ENCODE assay signal across 5 cellular contexts in genomic region chr12:53598971-53599370, GRCh38. TPM values are rescaled to one million over a fixed set of nuclear protein-coding genes. Genes with fewer than 3 reads are reported as not detected.
A peak's percentile ranks its signal among the peaks of the same experiment; 100 is the strongest.
DNase-seq lines count a peak whose midpoint lies in the region; ATAC-seq, FAIRE-seq and TF ChIP-seq lines count a peak whose summit lies in the region.
"Not testable (repeated sequence)": the region's sequence is repeated elsewhere in the genome, so short reads cannot be mapped to it uniquely, and the experiment has no call there.

No MANE protein-coding gene starts in this region.

- CTCF ChIA-PET in HEK293 (lab: Yijun Ruan, JAX); HepG2 (lab: Yijun Ruan, JAX; ENCODE audit: low intra/inter-chr PET ratio, low total read pairs): not testable (repeated sequence)

- peaks cover 31% of the 10 kb centered on the region for H3K4me1 Mint-ChIP-seq in osteocyte (ENCODE audit: unreplicated experiment)

- H3K9ac ChIP-seq in HepG2 (ENCODE audit: insufficient read depth, low read depth, low read length), result not testable (repeated sequence)

- DNase-seq in dorsolateral prefrontal cortex; HepG2 (ENCODE audit: low spot score); osteocyte (ENCODE audit: extremely low spot score, unreplicated experiment): not testable (repeated sequence)

- intact Hi-C loops in dorsolateral prefrontal cortex (cut with DNase I), result loop anchor here in 1 of 2 donors (5.0 kb wide), 1 partner anchor 57 kb away; no protein-coding TSS in a partner anchor
- intact Hi-C loops in HepG2 (cut with micrococcal nuclease; ENCODE audit: unreplicated experiment), result not testable (repeated sequence)

- H3K27me3 ChIP-seq in dorsolateral prefrontal cortex; HepG2 (ENCODE audit: control insufficient read depth in 1 of 2, insufficient read depth in 2 of 2, low read length in 2 of 2): not testable (repeated sequence)

- not testable (repeated sequence) for H3K9me3 Mint-ChIP-seq in osteocyte (ENCODE audit: unreplicated experiment)

- not testable (repeated sequence) for TF ChIP-seq POLR2A in HepG2 (IDR thresholded peaks at IDR 0.05; ENCODE audit: insufficient read depth in 1 of 2, low read depth in 2 of 2, low read length in 2 of 2)

- not testable (repeated sequence) for H3K4me2 ChIP-seq in HepG2 (ENCODE audit: low read depth, low read length)

- H3K79me2 ChIP-seq in HepG2 (ENCODE audit: insufficient read depth, low read length), result not testable (repeated sequence)

- not testable (repeated sequence) for H3K36me3 ChIP-seq in HEK293 (ENCODE audit: control insufficient read depth in 2 of 2, insufficient read depth in 1 of 2, low read length in 2 of 2)
- H3K36me3 ChIP-seq in HepG2 (replicated peaks in 1 of 2; ENCODE audit: control insufficient read depth in 1 of 2, insufficient read depth in 2 of 2, low read length in 2 of 2), result peaks cover 0 to 13% of the 10 kb centered on the region in 2 experiments; a peak in 2 of 5 replicates

- not testable (repeated sequence) for FAIRE-seq in HepG2 (lab: Jason Lieb, UNC)

- 100% methylated on average over 2 of the region's 2 CpGs for WGBS in HepG2 (ENCODE audit: low lambda C conversion rate)

- H4K20me1 ChIP-seq in HepG2 (ENCODE audit: insufficient read depth, low read length), result not testable (repeated sequence)

- H3K27ac Mint-ChIP-seq in osteocyte (ENCODE audit: unreplicated experiment), result peak overlapping the region; percentile 88

- ATAC-seq in HepG2, result not testable (repeated sequence)

- not testable (repeated sequence) for H3K27me3 Mint-ChIP-seq in osteocyte (ENCODE audit: unreplicated experiment)

- POLR2A ChIA-PET in HEK293 (lab: Yijun Ruan, JAX), result interaction anchor here (0.6 kb wide), 1 partner anchor 12 kb away, joined by 3 read pairs; no protein-coding TSS in a partner anchor
- POLR2A ChIA-PET in HepG2 (lab: Yijun Ruan, JAX), result not testable (repeated sequence)

- not testable (repeated sequence) for H3K9me3 ChIP-seq in HEK293 (ENCODE audit: control insufficient read depth, insufficient read depth, low read depth, low read length); HepG2 (ENCODE audit: low read length)

- H2AFZ ChIP-seq in HepG2 (ENCODE audit: low read length), result not testable (repeated sequence)

- not testable (repeated sequence) for TF ChIP-seq RAD21 in HepG2 (CRISPR knock-in tag; IDR thresholded peaks at IDR 0.05)

- not testable (repeated sequence) for TF ChIP-seq CTCF in HEK293 (tag by site-specific recombination; IDR thresholded peaks at IDR 0.05); VCaP (conservative IDR thresholded peaks at IDR 0.05); dorsolateral prefrontal cortex (IDR thresholded peaks at IDR 0.05 in 54 of 56, conservative IDR thresholded peaks at IDR 0.05 in 2 of 56; ENCODE audit: low read depth in 1 of 56, partially characterized antibody in 56 of 56); HepG2 (CRISPR knock-in tag; IDR thresholded peaks at IDR 0.05); osteocyte (IDR thresholded peaks at IDR 0.05)

- not testable (repeated sequence) for TF ChIP-seq EP300 in HepG2 (IDR thresholded peaks at IDR 0.05; ENCODE audit: low read depth in 2 of 2, low read length in 2 of 2); HepG2 (CRISPR knock-in tag; IDR thresholded peaks at IDR 0.05; ENCODE audit: borderline replicate concordance)

- H3K4me3 Mint-ChIP-seq in osteocyte (ENCODE audit: unreplicated experiment), result not testable (repeated sequence)

- H3K36me3 Mint-ChIP-seq in osteocyte (ENCODE audit: unreplicated experiment), result peaks cover 19% of the 10 kb centered on the region

- not testable (repeated sequence) for H3K27ac ChIP-seq in HEK293 (ENCODE audit: extremely low read depth, low read depth, low read length); HepG2 (ENCODE audit: extremely low read length, insufficient read depth, low read length)
- H3K27ac ChIP-seq in VCaP (peak overlapping the region; percentile 99; the same call in 1 of the 2 replicates), dorsolateral prefrontal cortex (peak overlapping the region in 52 of 59 donors; percentile 8 to 98 (median 93))

- H3K4me1 ChIP-seq in HEK293 (ENCODE audit: control insufficient read depth, insufficient read depth, low read length), result peaks cover 37% of the 10 kb centered on the region
- H3K4me1 ChIP-seq in HepG2 (ENCODE audit: insufficient read depth, low read length), result not testable (repeated sequence)

- H3K4me3 ChIP-seq in HEK293 (ENCODE audit: low read depth, low read length); dorsolateral prefrontal cortex; HepG2 (replicated peaks in 1 of 3; ENCODE audit: insufficient read depth in 1 of 3, low read depth in 2 of 3, low read length in 3 of 3): not testable (repeated sequence)

- not testable (repeated sequence) for BruUV-seq in HepG2 (replicated peaks; lab: Mats Ljungman, UMichigan)

- in situ Hi-C loops in HepG2 (cut with HindIII; ENCODE audit: extremely low pct_ligation_motif_present, low pct_unique_long_range_greater_than_20kb), result not testable (repeated sequence)

TF ChIP-seq in HEK293, 187 proteins besides CTCF, POLR2A, EP300 and RAD21:
- peak; percentile 93 for TF ChIP-seq ZNF121 (tag by site-specific recombination; IDR thresholded peaks at IDR 0.05)

TF ChIP-seq in HepG2, 621 proteins besides CTCF, POLR2A, EP300 and RAD21:
- TF ChIP-seq ZNF121 (CRISPR knock-in tag; IDR thresholded peaks at IDR 0.05), result 0 out of 2 replicates have a peak, but pooled peaks have one; percentile 34

RNA-seq across cellular contexts. Expression of gene ATF7, which starts 27.2 kb away (rescaled TPM):
- total RNA-seq in dorsolateral prefrontal cortex, result 10 to 100 TPM; 24.9 to 81.0 (median 39.7) TPM
- 9.6 and 11.3 TPM in 2 replicates for total RNA-seq in HepG2 (2016; rRNA removed; fragmentation: Illumina TruSeq; extraction: Trizol)
- total RNA-seq in HepG2 (2016; cell fraction: cytosol; rRNA removed; fragmentation: Illumina TruSeq; extraction: Trizol; ENCODE audit: low read depth), result 5.4 and 5.9 TPM in 2 replicates
- 10.1 and 12.2 TPM in 2 replicates for total RNA-seq in HepG2 (2016; cell fraction: insoluble cytoplasmic fraction; rRNA removed; fragmentation: Illumina TruSeq; extraction: Trizol)
- 8.6 and 10.1 TPM in 2 replicates for total RNA-seq in HepG2 (2016; cell fraction: membrane; rRNA removed; fragmentation: Illumina TruSeq; extraction: Trizol)
- 11.5 and 13.0 TPM in 2 replicates for total RNA-seq in HepG2 (2016; cell fraction: nucleus; rRNA removed; fragmentation: Illumina TruSeq; extraction: Trizol)
- 14.0 and 16.2 TPM in 2 replicates for polyA plus RNA-seq in HepG2 (2011; rRNA removed)
- 8.1 and 10.9 TPM in 2 replicates for polyA plus RNA-seq in HepG2 (2011; cell fraction: cytosol; rRNA removed)
- 19.1 and 23.0 TPM in 2 replicates for polyA plus RNA-seq in HepG2 (2011; cell fraction: nucleus; rRNA removed)
- polyA plus RNA-seq in HepG2 (2012), result 10.2 and 12.7 TPM in 2 replicates
- polyA plus RNA-seq in HepG2 (2016; cell fraction: cytosol; fragmentation: Illumina TruSeq; extraction: Trizol; ENCODE audit: low read depth), result 6.6 and 8.4 TPM in 2 replicates
- polyA plus RNA-seq in HepG2 (2016; cell fraction: insoluble cytoplasmic fraction; fragmentation: Illumina TruSeq; extraction: Trizol; ENCODE audit: low read depth), result 24.5 and 24.8 TPM in 2 replicates
- 8.8 and 10.2 TPM in 2 replicates for polyA plus RNA-seq in HepG2 (2016; cell fraction: membrane; fragmentation: Illumina TruSeq; extraction: Trizol; ENCODE audit: low read depth)
- polyA plus RNA-seq in HepG2 (2016; cell fraction: nucleus; fragmentation: Illumina TruSeq; extraction: Trizol; ENCODE audit: insufficient read depth, low read depth), result 23.1 and 23.3 TPM in 2 replicates
- polyA minus RNA-seq in HepG2 (2011; rRNA and poly(A)+ RNA removed; ENCODE audit: low replicate concordance), result 25.8 and 31.9 TPM in 2 replicates
- polyA minus RNA-seq in HepG2 (2011; cell fraction: cytosol; rRNA and poly(A)+ RNA removed), result 11.3 and 15.8 TPM in 2 replicates
- 21.9 and 32.6 TPM in 2 replicates for polyA minus RNA-seq in HepG2 (2011; cell fraction: nucleus; rRNA and poly(A)+ RNA removed)
- 46.6 and 50.0 TPM in 2 replicates for total RNA-seq in osteocyte
